ENCODE assay signal across 18 cellular contexts in the genomic region with DNA sequence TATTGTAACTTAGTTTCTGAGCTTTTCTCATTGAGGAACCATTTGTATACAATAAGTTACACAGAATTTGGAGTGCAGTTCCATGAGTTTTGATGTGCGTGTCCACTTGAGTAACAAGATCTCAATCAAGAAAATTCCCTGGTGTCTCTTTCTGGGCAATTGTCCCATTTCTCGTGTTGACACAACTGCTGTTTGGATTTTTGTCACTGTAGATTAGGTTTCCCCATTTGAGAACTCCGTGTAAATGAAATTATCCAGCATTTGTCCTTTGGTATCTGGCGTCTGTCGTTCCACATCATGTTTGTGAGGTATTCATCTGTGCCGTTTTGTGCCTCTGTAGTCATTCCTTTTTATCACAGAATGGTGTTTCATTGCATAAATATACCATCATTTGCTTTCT.
"Had no signal": no experiment of that assay in that cellular context is flagged by ENCODE, and none has a peak within 500 bp of the region (broad histone marks: within the 10 kb centered on the region; RNA-seq: fewer than 3 reads in every experiment).

No MANE protein-coding gene starts in this region.

- ATAC-seq: activated CD4-positive, alpha-beta T cell treated with anti-CD3 and anti-CD28 coated beads for 36 hours had no signal

- H3K27ac ChIP-seq: adrenal gland, SK-N-MC, WERI-Rb-1 had no signal

- H3K4me3 Mint-ChIP-seq: activated CD4-positive, alpha-beta memory T cell treated with anti-CD3 and anti-CD28 coated beads, Interleukin-2, amount 10 ng/mL, durations not matched to agents 7 days and 5 days; activated CD4-positive, alpha-beta T cell treated with anti-CD3 and anti-CD28 coated beads for 36 hours; activated naive CD8-positive, alpha-beta T cell treated with anti-CD3 and anti-CD28 coated beads, Interleukin-2, amount 10 ng/mL, durations not matched to agents 7 days and 5 days had no signal

- H3K36me3 Mint-ChIP-seq: activated naive CD8-positive, alpha-beta T cell treated with anti-CD3 and anti-CD28 coated beads, Interleukin-2, amount 10 ng/mL, durations not matched to agents 7 days and 5 days had no signal

- H3K9me3 Mint-ChIP-seq: activated CD4-positive, alpha-beta memory T cell treated with anti-CD3 and anti-CD28 coated beads, Interleukin-2, amount 10 ng/mL, durations not matched to agents 7 days and 5 days had no signal

- DNase-seq: activated CD4-positive, alpha-beta memory T cell treated with anti-CD3 and anti-CD28 coated beads, Interleukin-2, amount 10 ng/mL, durations not matched to agents 7 days and 5 days; activated CD4-positive, alpha-beta T cell treated with anti-CD3 and anti-CD28 coated beads for 36 hours; activated CD4-positive, alpha-beta T cell treated with anti-CD3 and anti-CD28 coated beads, Interleukin-2, amount 50 U/mL, for 1 hour; activated CD8-positive, alpha-beta memory T cell treated with anti-CD3 and anti-CD28 coated beads, Interleukin-2, amount 50 U/mL, for 48 hours; activated naive CD4-positive, alpha-beta T cell treated with anti-CD3 and anti-CD28 coated beads, Interleukin-2, amount 50 U/mL, for 16 hours; activated naive CD8-positive, alpha-beta T cell treated with anti-CD3 and anti-CD28 coated beads, Interleukin-2, amount 10 ng/mL, durations not matched to agents 7 days and 5 days; activated T-cell treated with anti-CD3 and anti-CD28 coated beads, Interleukin-2, amount 50 U/mL, for 1 hour; anterior cingulate cortex; cerebellar nuclear complex; NCI-H146; NCI-H2081; NCI-H510A treated with DMSO at 0.1 percent for 48 hours; NCI-H69; SIG-M5; T-helper 1 cell; WERI-Rb-1 had no signal

- H3K4me1 Mint-ChIP-seq: activated CD4-positive, alpha-beta memory T cell treated with anti-CD3 and anti-CD28 coated beads, Interleukin-2, amount 10 ng/mL, durations not matched to agents 7 days and 5 days; activated CD4-positive, alpha-beta T cell treated with anti-CD3 and anti-CD28 coated beads for 36 hours; activated naive CD8-positive, alpha-beta T cell treated with anti-CD3 and anti-CD28 coated beads, Interleukin-2, amount 10 ng/mL, durations not matched to agents 7 days and 5 days had no signal

- H3K27ac Mint-ChIP-seq: activated CD4-positive, alpha-beta memory T cell treated with anti-CD3 and anti-CD28 coated beads, Interleukin-2, amount 10 ng/mL, durations not matched to agents 7 days and 5 days; activated CD4-positive, alpha-beta T cell treated with anti-CD3 and anti-CD28 coated beads for 36 hours; activated naive CD8-positive, alpha-beta T cell treated with anti-CD3 and anti-CD28 coated beads, Interleukin-2, amount 10 ng/mL, durations not matched to agents 7 days and 5 days had no signal

- H3K27me3 Mint-ChIP-seq: activated CD4-positive, alpha-beta memory T cell treated with anti-CD3 and anti-CD28 coated beads, Interleukin-2, amount 10 ng/mL, durations not matched to agents 7 days and 5 days had no signal
